18 cellular contexts compared by ENCODE assay signal in genomic region chr4:130238121-130238520, GRCh38.
DNase-seq lines count a peak whose midpoint lies in the region; ATAC-seq and TF ChIP-seq lines count a peak whose summit lies in the region.
"Had no signal": no experiment of that assay in that cellular context is flagged by ENCODE, and none has a peak within 500 bp of the region (broad histone marks: within the 10 kb centered on the region; RNA-seq: fewer than 3 reads in every experiment).

No MANE protein-coding gene starts in this region.

- no peak for ATAC-seq in GM21367 (IDR thresholded peaks at IDR 0.05; ENCODE audit: unreplicated experiment)
- no peak for ATAC-seq in psoas muscle
- ATAC-seq: Panc1 had no signal

- WGBS in psoas muscle, 3 donors: 64 to 71% (median 69%) methylated on average over 3 of the region's 3 CpGs

- no peak overlapping the region for H3K27ac ChIP-seq in psoas muscle
- H3K27ac ChIP-seq: 22Rv1, HL-60 had no signal

- intact Hi-C loops in psoas muscle (cut with DNase I): no loop called here

- DNase-seq in DMS53 (lab: John Stamatoyannopoulos, UW) (peak; percentile 17), DMS53 treated with DMSO at 0.1 percent for 48 hours (lab: John Stamatoyannopoulos, UW; ENCODE audit: unreplicated experiment) (no peak), DMS153 (lab: John Stamatoyannopoulos, UW) (peak; percentile 50), adipocyte (ENCODE audit: low read depth) (peak; percentile 4), fibroblast of mammary gland (ENCODE audit: low read depth) (peak; percentile 20), psoas muscle (no peak), NCI-H82 treated with DMSO at 0.1 percent for 48 hours (lab: John Stamatoyannopoulos, UW; ENCODE audit: unreplicated experiment) (no peak)
- DNase-seq: Caco-2; CD4-positive, CD25-positive, alpha-beta regulatory T cell; DMS79; NCI-H1436 treated with DMSO at 0.1 percent for 48 hours; NCI-H226; NCI-H526 treated with DMSO at 0.1 percent for 48 hours had no signal

- no peak overlapping the region for H3K4me3 ChIP-seq in adipocyte (ENCODE audit: low read length)
- no peak overlapping the region for H3K4me3 ChIP-seq in fibroblast of mammary gland (ENCODE audit: control insufficient read depth, low read depth, low read length)
- H3K4me3 ChIP-seq in psoas muscle: no peak overlapping the region
- H3K4me3 ChIP-seq: HAP-1 had no signal

- no peaks in the 10 kb centered on the region for H3K27me3 ChIP-seq in adipocyte (replicated peaks; ENCODE audit: control insufficient read depth, insufficient read depth, low read length)
- no peaks in the 10 kb centered on the region for H3K27me3 ChIP-seq in psoas muscle (ENCODE audit: insufficient read depth in 3 of 3, low read length in 2 of 3)

- no peaks in the 10 kb centered on the region for H3K36me3 ChIP-seq in adipocyte (ENCODE audit: control insufficient read depth, insufficient read depth, low read length, severe bottlenecking)
- no peaks in the 10 kb centered on the region for H3K36me3 ChIP-seq in psoas muscle (ENCODE audit: insufficient read depth in 1 of 2, low read depth in 1 of 2)
- H3K36me3 ChIP-seq: HAP-1 had no signal

- TF ChIP-seq CTCF in fibroblast of mammary gland (conservative IDR thresholded peaks at IDR 0.05; ENCODE audit: control insufficient read depth, insufficient read depth, low read depth, low read length): no peak
- TF ChIP-seq CTCF in psoas muscle (IDR thresholded peaks at IDR 0.05): no peak

- no peak overlapping the region for H3K9ac ChIP-seq in adipocyte (ENCODE audit: low read length)

- H3K9me3 ChIP-seq in adipocyte (ENCODE audit: control insufficient read depth, low read length) (no peaks in the 10 kb centered on the region), psoas muscle (no peaks in the 10 kb centered on the region)
- H3K9me3 ChIP-seq: Caco-2, HAP-1 had no signal

- H3K4me1 ChIP-seq in adipocyte (ENCODE audit: control insufficient read depth, insufficient read depth, low read length) (no peaks in the 10 kb centered on the region), psoas muscle (no peaks in the 10 kb centered on the region)
- H3K4me1 ChIP-seq: Caco-2, HAP-1 had no signal

Comparison
In these comparisons a context has a peak if more than half of its experiments do, and no peak if none do; other contexts are left out.
1. DNase-seq: peak in DMS53 (single experiment), DMS153 (single experiment), adipocyte (single experiment) and fibroblast of mammary gland (single experiment); none in DMS53 treated with DMSO at 0.1 percent for 48 hours (single experiment), psoas muscle (0 of 2) and NCI-H82 treated with DMSO at 0.1 percent for 48 hours (single experiment).